ENCODE assay signal across 12 cellular contexts in genomic region chr1:15830284-15830657, GRCh38. TPM values are rescaled to one million over a fixed set of nuclear protein-coding genes. Genes with fewer than 3 reads are reported as not detected.
A peak's percentile ranks its signal among the peaks of the same experiment; 100 is the strongest.
DNase-seq lines count a peak whose midpoint lies in the region; ATAC-seq and TF ChIP-seq lines count a peak whose summit lies in the region.
"Had no signal": no experiment of that assay in that cellular context is flagged by ENCODE, and none has a peak within 500 bp of the region (broad histone marks: within the 10 kb centered on the region; RNA-seq: fewer than 3 reads in every experiment).

No MANE protein-coding gene starts in this region.

- peaks cover 60% of the 10 kb centered on the region for H3K4me1 Mint-ChIP-seq in CD14-positive monocyte
- peaks cover 33% of the 10 kb centered on the region for H3K4me1 Mint-ChIP-seq in dendritic cell treated with granulocyte-macrophage colony-stimulating factor and Interleukin-4, amounts not matched to agents 40 ng/mL and 50 ng/mL, for 4 days (ENCODE audit: low read depth)
- H3K4me1 Mint-ChIP-seq in progenitor cell of endocrine pancreas (ENCODE audit: low read depth), result peaks cover 13% of the 10 kb centered on the region
- H3K4me1 Mint-ChIP-seq in effector memory CD8-positive, alpha-beta T cell (ENCODE audit: low read depth in 2 of 2), result peaks cover 8 to 24% of the 10 kb centered on the region in 2 donors

- H3K27ac Mint-ChIP-seq in CD14-positive monocyte (peak overlapping the region; percentile 94 to 98 (median 97)), progenitor cell of endocrine pancreas (no peak overlapping the region)
- H3K27ac Mint-ChIP-seq in dendritic cell treated with granulocyte-macrophage colony-stimulating factor and Interleukin-4, amounts not matched to agents 40 ng/mL and 50 ng/mL, for 4 days, result peak overlapping the region; percentile 72
- peak overlapping the region in 1 of 2 donors; percentile 11 for H3K27ac Mint-ChIP-seq in effector memory CD8-positive, alpha-beta T cell
- H3K27ac Mint-ChIP-seq: activated naive CD4-positive, alpha-beta T cell treated with anti-CD3 and anti-CD28 coated beads for 36 hours had no signal

- peak overlapping the region; percentile 82 to 94 for H3K4me3 Mint-ChIP-seq in CD14-positive monocyte
- H3K4me3 Mint-ChIP-seq in dendritic cell treated with granulocyte-macrophage colony-stimulating factor and Interleukin-4, amounts not matched to agents 40 ng/mL and 50 ng/mL, for 4 days, result peak overlapping the region; percentile 50
- no peak overlapping the region for H3K4me3 Mint-ChIP-seq in progenitor cell of endocrine pancreas (ENCODE audit: low read depth)
- H3K4me3 Mint-ChIP-seq in effector memory CD8-positive, alpha-beta T cell, result no peak overlapping the region
- H3K4me3 Mint-ChIP-seq: activated naive CD4-positive, alpha-beta T cell treated with anti-CD3 and anti-CD28 coated beads for 36 hours had no signal

- no peak for ATAC-seq in effector memory CD8-positive, alpha-beta T cell (replicated peaks)
- no peak for ATAC-seq in HG03571 (IDR thresholded peaks at IDR 0.05; ENCODE audit: unreplicated experiment)
- no peak for ATAC-seq in HG02870 (IDR thresholded peaks at IDR 0.05; ENCODE audit: unreplicated experiment)

- DNase-seq in CD14-positive monocyte (ENCODE audit: low spot score), result no peak
- peak; percentile 38 to 48 for DNase-seq in Kasumi-1 (lab: John Stamatoyannopoulos, UW)
- no peak for DNase-seq in progenitor cell of endocrine pancreas (ENCODE audit: low spot score, unreplicated experiment)
- no peak for DNase-seq in effector memory CD8-positive, alpha-beta T cell
- DNase-seq in cardiac septum (ENCODE audit: low spot score), result no peak
- DNase-seq: activated naive CD4-positive, alpha-beta T cell treated with anti-CD3 and anti-CD28 coated beads for 36 hours; NCI-H345; stimulated activated CD4-positive, alpha-beta T cell treated with anti-CD3 and anti-CD28 coated beads, Interleukin-2, amount 100 ng/mL, for 48 hours; stimulated activated naive CD4-positive, alpha-beta T cell had no signal

- intact Hi-C loops in CD14-positive monocyte (cut with micrococcal nuclease), result no loop called here
- intact Hi-C loops in dendritic cell treated with granulocyte-macrophage colony-stimulating factor and Interleukin-4, amounts not matched to agents 40 ng/mL and 50 ng/mL, for 4 days (cut with micrococcal nuclease), result no loop called here
- intact Hi-C loops in cardiac septum (cut with DNase I), result no loop called here

- H3K27me3 Mint-ChIP-seq in CD14-positive monocyte (ENCODE audit: low read depth in 3 of 3) (peaks cover 0 to 1% (median 0%) of the 10 kb centered on the region in 3 donors), progenitor cell of endocrine pancreas (no peaks in the 10 kb centered on the region)
- no peaks in the 10 kb centered on the region for H3K27me3 Mint-ChIP-seq in dendritic cell treated with granulocyte-macrophage colony-stimulating factor and Interleukin-4, amounts not matched to agents 40 ng/mL and 50 ng/mL, for 4 days
- H3K27me3 Mint-ChIP-seq in effector memory CD8-positive, alpha-beta T cell, result no peaks in the 10 kb centered on the region

- peak; percentile 29 for TF ChIP-seq CTCF in CD14-positive monocyte (IDR thresholded peaks at IDR 0.05)
- TF ChIP-seq CTCF in progenitor cell of endocrine pancreas (IDR thresholded peaks at IDR 0.05; ENCODE audit: unreplicated experiment), result peak; percentile 8

- H3K9me3 Mint-ChIP-seq in CD14-positive monocyte (peaks cover 0 to 1% (median 0%) of the 10 kb centered on the region in 7 donors), progenitor cell of endocrine pancreas (ENCODE audit: low read depth) (peaks cover 5% of the 10 kb centered on the region)
- no peaks in the 10 kb centered on the region for H3K9me3 Mint-ChIP-seq in dendritic cell treated with granulocyte-macrophage colony-stimulating factor and Interleukin-4, amounts not matched to agents 40 ng/mL and 50 ng/mL, for 4 days
- no peaks in the 10 kb centered on the region for H3K9me3 Mint-ChIP-seq in effector memory CD8-positive, alpha-beta T cell
- H3K9me3 Mint-ChIP-seq: activated naive CD4-positive, alpha-beta T cell treated with anti-CD3 and anti-CD28 coated beads for 36 hours had no signal

- peaks cover 6% of the 10 kb centered on the region in 2 donors for H3K36me3 Mint-ChIP-seq in CD14-positive monocyte
- peaks cover 12% of the 10 kb centered on the region for H3K36me3 Mint-ChIP-seq in dendritic cell treated with granulocyte-macrophage colony-stimulating factor and Interleukin-4, amounts not matched to agents 40 ng/mL and 50 ng/mL, for 4 days (ENCODE audit: low read depth)
- peaks cover 11% of the 10 kb centered on the region for H3K36me3 Mint-ChIP-seq in progenitor cell of endocrine pancreas (ENCODE audit: insufficient read depth)
- H3K36me3 Mint-ChIP-seq in effector memory CD8-positive, alpha-beta T cell (ENCODE audit: insufficient read depth), result peaks cover 25% of the 10 kb centered on the region

RNA-seq across cellular contexts. Expression of gene SPEN, which starts 17.2 kb away (rescaled TPM):
- polyA plus RNA-seq in CD14-positive monocyte, result 1 to 10 TPM; 3.1 to 6.1 TPM
- total RNA-seq in progenitor cell of endocrine pancreas, result 55.8 and 58.0 TPM in 2 replicates
- total RNA-seq in cardiac septum, result 37.8 TPM

RNA-seq across cellular contexts. Expression of gene UQCRHL, which starts 22.8 kb away (rescaled TPM):
- 1 to 10 TPM; 1.0 TPM for polyA plus RNA-seq in CD14-positive monocyte
- total RNA-seq in progenitor cell of endocrine pancreas (2.4 and 3.5 TPM in 2 replicates), cardiac septum (4.9 TPM)

Comparison
In these comparisons a context has a peak if more than half of its experiments do, and no peak if none do; other contexts are left out.
1. DNase-seq: peak in Kasumi-1 (2 of 2); none in CD14-positive monocyte (single experiment), progenitor cell of endocrine pancreas (single experiment), effector memory CD8-positive, alpha-beta T cell (0 of 3) and cardiac septum (single experiment).
2. H3K4me3 Mint-ChIP-seq: peak in CD14-positive monocyte (2 of 2) and dendritic cell treated with granulocyte-macrophage colony-stimulating factor and Interleukin-4, amounts not matched to agents 40 ng/mL and 50 ng/mL, for 4 days (single experiment); none in progenitor cell of endocrine pancreas (single experiment) and effector memory CD8-positive, alpha-beta T cell (0 of 2).